ENCODE assay signal across 7 cellular contexts in the genomic region with DNA sequence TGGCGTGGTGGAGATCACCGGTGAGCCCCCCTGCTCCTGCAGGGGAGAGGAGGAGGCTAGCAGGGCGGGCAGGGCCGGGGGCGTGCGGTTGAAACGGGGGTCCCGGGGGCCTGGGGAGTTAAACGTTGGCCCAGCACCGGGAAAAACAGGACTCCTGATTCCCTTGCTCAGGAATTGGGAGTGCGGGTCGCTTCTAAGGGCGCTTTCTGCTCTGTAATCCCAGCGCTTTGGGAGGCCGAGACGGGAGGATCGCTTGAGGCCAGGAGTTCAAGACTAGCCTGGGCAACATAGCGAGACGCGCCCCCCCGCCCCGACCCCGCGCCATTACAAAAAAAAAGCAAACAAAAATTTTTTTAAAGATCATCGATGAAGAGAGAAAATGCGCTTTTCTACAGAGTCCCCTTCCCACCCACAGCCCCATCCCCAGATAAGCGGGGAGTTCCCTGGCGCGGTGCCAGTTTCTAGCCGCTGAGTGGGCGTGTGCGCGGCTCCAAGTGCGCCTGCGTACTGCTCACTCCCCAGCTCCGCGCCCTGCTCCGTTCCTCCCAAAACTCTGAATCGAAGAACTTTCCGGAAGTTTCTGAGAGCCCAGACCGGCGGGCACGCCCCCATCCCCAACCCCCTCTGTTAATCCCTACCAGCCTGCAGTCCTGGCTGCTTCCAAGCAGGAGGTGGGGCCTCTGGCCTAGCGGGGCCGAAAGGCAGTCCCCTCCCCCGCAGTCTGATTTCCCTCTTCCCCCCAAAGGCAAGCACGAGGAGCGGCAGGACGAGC. TPM values are rescaled to one million over a fixed set of nuclear protein-coding genes. Genes with fewer than 3 reads are reported as not detected.
DNase-seq lines count a peak whose midpoint lies in the region; ATAC-seq, FAIRE-seq and TF ChIP-seq lines count a peak whose summit lies in the region.

No MANE protein-coding gene starts in this region.

- peak overlapping the region; percentile 64 for H3K4me2 ChIP-seq in fibroblast of lung (ENCODE audit: extremely low read depth, insufficient read depth, low read length)

- intact Hi-C loops in naive thymus-derived CD4-positive, alpha-beta T cell (cut with micrococcal nuclease): loop anchor here (1.0 kb wide), 3 partner anchors 11 to 15 kb away; no protein-coding TSS in a partner anchor

- DNase-seq in GM12892 (ENCODE audit: insufficient read length) (peak; percentile 84), HK-2 (ENCODE audit: unreplicated experiment) (peak; percentile 92), RPMI7951 (ENCODE audit: low read depth) (peak; percentile 91), fibroblast of lung (ENCODE audit: low read depth in 2 of 2) (peak; percentile 90 to 94)
- DNase-seq in naive thymus-derived CD4-positive, alpha-beta T cell: peak; percentile 60 to 83 (median 73)
- DNase-seq in stimulated activated effector memory CD8-positive, alpha-beta T cell treated with anti-CD3 and anti-CD28 coated beads, Interleukin-12 subunit alpha, Interleukin-12 subunit beta, amount 100 ng/mL, for 72 hours (ENCODE audit: low spot score in 2 of 2): peak; percentile 67 to 90

- peaks cover 7% of the 10 kb centered on the region for H3K4me1 ChIP-seq in fibroblast of lung (ENCODE audit: control insufficient read depth, extremely low read depth, insufficient read depth, low read length)
- H3K4me1 ChIP-seq in naive thymus-derived CD4-positive, alpha-beta T cell (ENCODE audit: control insufficient read depth in 2 of 2, insufficient read depth in 2 of 2, low read length in 2 of 2): peaks cover 0 to 5% of the 10 kb centered on the region in 2 donors

- H3K36me3 ChIP-seq in fibroblast of lung (ENCODE audit: control insufficient read depth, insufficient read depth, low read length): peaks cover 3% of the 10 kb centered on the region
- no peaks in the 10 kb centered on the region for H3K36me3 ChIP-seq in naive thymus-derived CD4-positive, alpha-beta T cell (ENCODE audit: control insufficient read depth in 2 of 3, insufficient read depth in 3 of 3, low read length in 3 of 3)

- H3K9me3 ChIP-seq in fibroblast of lung (ENCODE audit: control insufficient read depth, insufficient read depth, low read depth, low read length): no peaks in the 10 kb centered on the region
- H3K9me3 ChIP-seq in naive thymus-derived CD4-positive, alpha-beta T cell (ENCODE audit: control insufficient read depth in 2 of 3, low read length in 3 of 3): no peaks in the 10 kb centered on the region

- H3K36me3 Mint-ChIP-seq in activated T-helper 17 cell treated with anti-CD3 and anti-CD28 coated beads, Interleukin-2, amount 50 U/mL, for 72 hours (ENCODE audit: low read depth): peaks cover 12% of the 10 kb centered on the region
- H3K36me3 Mint-ChIP-seq in naive thymus-derived CD4-positive, alpha-beta T cell: peaks cover 0 to 1% (median 0%) of the 10 kb centered on the region in 5 donors
- peaks cover 15% of the 10 kb centered on the region for H3K36me3 Mint-ChIP-seq in stimulated activated effector memory CD8-positive, alpha-beta T cell treated with anti-CD3 and anti-CD28 coated beads, Interleukin-12 subunit alpha, Interleukin-12 subunit beta, amount 100 ng/mL, for 72 hours

- peaks cover 12% of the 10 kb centered on the region for H3K79me2 ChIP-seq in fibroblast of lung (ENCODE audit: control insufficient read depth, insufficient read depth, low read length)

- peak overlapping the region; percentile 94 for H3K27ac Mint-ChIP-seq in activated T-helper 17 cell treated with anti-CD3 and anti-CD28 coated beads, Interleukin-2, amount 50 U/mL, for 72 hours
- peak overlapping the region; percentile 76 to 95 (median 91) for H3K27ac Mint-ChIP-seq in naive thymus-derived CD4-positive, alpha-beta T cell
- H3K27ac Mint-ChIP-seq in stimulated activated effector memory CD8-positive, alpha-beta T cell treated with anti-CD3 and anti-CD28 coated beads, Interleukin-12 subunit alpha, Interleukin-12 subunit beta, amount 100 ng/mL, for 72 hours: peak overlapping the region; percentile 95

- H3K4me3 Mint-ChIP-seq in activated T-helper 17 cell treated with anti-CD3 and anti-CD28 coated beads, Interleukin-2, amount 50 U/mL, for 72 hours: peak overlapping the region; percentile 80
- H3K4me3 Mint-ChIP-seq in naive thymus-derived CD4-positive, alpha-beta T cell: peak overlapping the region; percentile 87 to 96 (median 92)
- H3K4me3 Mint-ChIP-seq in stimulated activated effector memory CD8-positive, alpha-beta T cell treated with anti-CD3 and anti-CD28 coated beads, Interleukin-12 subunit alpha, Interleukin-12 subunit beta, amount 100 ng/mL, for 72 hours: peak overlapping the region; percentile 86

- H3K4me3 ChIP-seq in fibroblast of lung (replicated peaks in 1 of 4; ENCODE audit: control extremely low read depth in 1 of 4, insufficient read depth in 1 of 4, low read depth in 3 of 4, low read length in 4 of 4): peak overlapping the region; percentile 60 to 97 (median 71)
- peak overlapping the region; percentile 81 for H3K4me3 ChIP-seq in naive thymus-derived CD4-positive, alpha-beta T cell (ENCODE audit: low read length)

- no peaks in the 10 kb centered on the region for H3K9me3 Mint-ChIP-seq in activated T-helper 17 cell treated with anti-CD3 and anti-CD28 coated beads, Interleukin-2, amount 50 U/mL, for 72 hours
- H3K9me3 Mint-ChIP-seq in naive thymus-derived CD4-positive, alpha-beta T cell: no peaks in the 10 kb centered on the region
- H3K9me3 Mint-ChIP-seq in stimulated activated effector memory CD8-positive, alpha-beta T cell treated with anti-CD3 and anti-CD28 coated beads, Interleukin-12 subunit alpha, Interleukin-12 subunit beta, amount 100 ng/mL, for 72 hours: no peaks in the 10 kb centered on the region

- H3K27me3 ChIP-seq in fibroblast of lung (ENCODE audit: control insufficient read depth, insufficient read depth, low read length): no peaks in the 10 kb centered on the region
- no peaks in the 10 kb centered on the region for H3K27me3 ChIP-seq in naive thymus-derived CD4-positive, alpha-beta T cell (ENCODE audit: control insufficient read depth in 2 of 2, insufficient read depth in 2 of 2, low read length in 2 of 2)

- H3K4me1 Mint-ChIP-seq in activated T-helper 17 cell treated with anti-CD3 and anti-CD28 coated beads, Interleukin-2, amount 50 U/mL, for 72 hours: peaks cover 5% of the 10 kb centered on the region
- H3K4me1 Mint-ChIP-seq in naive thymus-derived CD4-positive, alpha-beta T cell: peaks cover 6 to 22% (median 17%) of the 10 kb centered on the region in 7 donors
- H3K4me1 Mint-ChIP-seq in stimulated activated effector memory CD8-positive, alpha-beta T cell treated with anti-CD3 and anti-CD28 coated beads, Interleukin-12 subunit alpha, Interleukin-12 subunit beta, amount 100 ng/mL, for 72 hours: peaks cover 21% of the 10 kb centered on the region

- POLR2A ChIA-PET in naive thymus-derived CD4-positive, alpha-beta T cell (lab: Charles Lee): interaction anchor here (0.8 to 3.4 kb wide), 2 partner anchors 15 to 55 kb away, joined by 3 to 23 read pairs; a partner anchor contains a TSS

- TF ChIP-seq CTCF in fibroblast of lung (conservative IDR thresholded peaks at IDR 0.05 in 1 of 2, IDR thresholded peaks at IDR 0.05 in 1 of 2; ENCODE audit: low read depth in 1 of 2, low read length in 2 of 2): no peak

- peak overlapping the region; percentile 93 for H3K9ac ChIP-seq in fibroblast of lung (ENCODE audit: insufficient read depth, low read length)

- peak; percentile 74 for ATAC-seq in activated T-helper 17 cell treated with anti-CD3 and anti-CD28 coated beads, Interleukin-2, amount 50 U/mL, for 72 hours (replicated peaks)
- ATAC-seq in naive thymus-derived CD4-positive, alpha-beta T cell: peak; percentile 78
- peak; percentile 61 for ATAC-seq in stimulated activated effector memory CD8-positive, alpha-beta T cell treated with anti-CD3 and anti-CD28 coated beads, Interleukin-12 subunit alpha, Interleukin-12 subunit beta, amount 100 ng/mL, for 72 hours

- no peak for FAIRE-seq in GM12892 (lab: Jason Lieb, UNC)

- peak overlapping the region; percentile 73 for H3K27ac ChIP-seq in fibroblast of lung (ENCODE audit: insufficient read depth, low read length)
- peak overlapping the region; percentile 81 for H3K27ac ChIP-seq in naive thymus-derived CD4-positive, alpha-beta T cell (ENCODE audit: low read depth, low read length)

- no peaks in the 10 kb centered on the region for H4K20me1 ChIP-seq in fibroblast of lung (ENCODE audit: control insufficient read depth, extremely low read depth, insufficient read depth, low read length)

- H3K27me3 Mint-ChIP-seq in activated T-helper 17 cell treated with anti-CD3 and anti-CD28 coated beads, Interleukin-2, amount 50 U/mL, for 72 hours: no peaks in the 10 kb centered on the region
- H3K27me3 Mint-ChIP-seq in naive thymus-derived CD4-positive, alpha-beta T cell: peaks cover 0 to 20% (median 0%) of the 10 kb centered on the region in 5 donors

- CTCF ChIA-PET in naive thymus-derived CD4-positive, alpha-beta T cell (lab: Charles Lee): interaction anchor here (0.9 to 1.0 kb wide), 2 partner anchors 10 to 40 kb away, joined by 5 to 7 read pairs; no protein-coding TSS in a partner anchor

- H2AFZ ChIP-seq in fibroblast of lung (ENCODE audit: low read length): no peak overlapping the region

- TF ChIP-seq POLR2A in GM12892 (IDR thresholded peaks at IDR 0.05; ENCODE audit: low read depth, low read length): no peak

RNA-seq across cellular contexts. Expression of a gene that starts 0.8 kb away (rescaled TPM):
- 36.7 TPM for polyA plus RNA-seq in GM12892 (2012; ENCODE audit: missing spikeins)
- 147 and 157 TPM in 2 replicates for total RNA-seq in RPMI7951 (2014; rRNA removed; shearing (Covaris generic))
- total RNA-seq in activated T-helper 17 cell treated with anti-CD3 and anti-CD28 coated beads, Interleukin-2, amount 50 U/mL, for 72 hours: 10 to 100 TPM; 28.0 to 71.7 TPM
- 36.2 and 70.0 TPM in 2 replicates for total RNA-seq in fibroblast of lung
- polyA plus RNA-seq in fibroblast of lung: 234 and 235 TPM in 2 replicates
- polyA plus RNA-seq in fibroblast of lung (2012): 950 and 998 TPM in 2 replicates
- 199 and 349 TPM in 2 replicates for polyA minus RNA-seq in fibroblast of lung (ENCODE audit: low replicate concordance)
- 10 to 100 TPM; 26.3 to 47.2 (median 40.5) TPM for total RNA-seq in naive thymus-derived CD4-positive, alpha-beta T cell
- polyA plus RNA-seq in naive thymus-derived CD4-positive, alpha-beta T cell: 10 to 100 TPM; 68.6 to 93.5 TPM

RNA-seq across cellular contexts. Expression of a gene that starts 55.5 kb away (rescaled TPM):
- 87.2 TPM for polyA plus RNA-seq in GM12892 (2012; ENCODE audit: missing spikeins)
- total RNA-seq in RPMI7951 (2014; rRNA removed; shearing (Covaris generic)): 80.4 and 89.8 TPM in 2 replicates
- total RNA-seq in activated T-helper 17 cell treated with anti-CD3 and anti-CD28 coated beads, Interleukin-2, amount 50 U/mL, for 72 hours: 100 to 1,000 TPM; 118 to 156 TPM
- total RNA-seq in fibroblast of lung: 54.2 and 68.4 TPM in 2 replicates
- 80.4 and 85.7 TPM in 2 replicates for polyA plus RNA-seq in fibroblast of lung
- polyA plus RNA-seq in fibroblast of lung (2012): 130 and 136 TPM in 2 replicates
- polyA minus RNA-seq in fibroblast of lung (ENCODE audit: low replicate concordance): 46.5 and 52.8 TPM in 2 replicates
- 10 to 100 TPM; 27.7 to 98.3 (median 39.6) TPM for total RNA-seq in naive thymus-derived CD4-positive, alpha-beta T cell
- polyA plus RNA-seq in naive thymus-derived CD4-positive, alpha-beta T cell: 1 to 10 TPM; 1.4 to 1.6 TPM

Comparison
In these comparisons a context has a peak if more than half of its experiments do, and no peak if none do; other contexts are left out.
1. Peak in every context shown above with its lines: DNase-seq, ATAC-seq, H3K4me3 ChIP-seq and H3K27ac ChIP-seq.